ENCODE assay signal across 8 cellular contexts in genomic region chr1:19209439-19209989, GRCh38. TPM values are rescaled to one million over a fixed set of nuclear protein-coding genes. Genes with fewer than 3 reads are reported as not detected.
DNase-seq lines count a peak whose midpoint lies in the region; ATAC-seq and TF ChIP-seq lines count a peak whose summit lies in the region.

No MANE protein-coding gene starts in this region.

- H3K27me3 ChIP-seq in ACC112 (ENCODE audit: insufficient read depth, low read length): no peaks in the 10 kb centered on the region

- peaks cover 12% of the 10 kb centered on the region for H3K36me3 Mint-ChIP-seq in brain

- H3K9me3 Mint-ChIP-seq in brain: no peaks in the 10 kb centered on the region

- no peak for TF ChIP-seq CTCF in brain (conservative IDR thresholded peaks at IDR 0.05)

- ATAC-seq in GM18511 (IDR thresholded peaks at IDR 0.05; ENCODE audit: unreplicated experiment) (peak; percentile 50), HG03025 (IDR thresholded peaks at IDR 0.05; ENCODE audit: low FRiP score, unreplicated experiment) (peak; percentile 37)

- H3K79me2 ChIP-seq in ACC112 (ENCODE audit: control insufficient read depth, insufficient read depth, low read length, unreplicated experiment): peaks cover 99% of the 10 kb centered on the region

- in situ Hi-C loops in SK-MEL-5 (cut with HindIII; ENCODE audit: low pct_unique_long_range_greater_than_20kb, low sequenced_read_pairs): no loop called here

- H3K27ac Mint-ChIP-seq in brain: peak overlapping the region; percentile 37 to 97 (median 95)

- no peak overlapping the region for H2AFZ ChIP-seq in ACC112 (ENCODE audit: low read length, unreplicated experiment)

- peaks cover 5% of the 10 kb centered on the region for H3K27me3 Mint-ChIP-seq in brain

- H3K4me3 ChIP-seq in ACC112 (ENCODE audit: low read depth, low read length): peak overlapping the region; percentile 98

- peak; percentile 16 for DNase-seq in SK-MEL-5 (ENCODE audit: low read depth, low spot score)
- DNase-seq in inferior parietal cortex (ENCODE audit: extremely low spot score): peak; percentile 20
- DNase-seq in stimulated activated CD4-positive, alpha-beta T cell treated with anti-CD3 and anti-CD28 coated beads, Interleukin-12 subunit alpha, Interleukin-12 subunit beta, amount 100 ng/mL, for 48 hours (ENCODE audit: low read depth in 2 of 3, low spot score in 1 of 3): peak; percentile 59 to 70 (median 61)
- no peak for DNase-seq in mesenteric fat pad (ENCODE audit: low spot score)

- peaks cover 54% of the 10 kb centered on the region for H3K4me1 ChIP-seq in ACC112 (ENCODE audit: control insufficient read depth, insufficient read depth, low read length, unreplicated experiment)

- H3K4me3 Mint-ChIP-seq in brain: peak overlapping the region; percentile 89 to 100 (median 96)

- H3K4me1 Mint-ChIP-seq in brain: peaks cover 81% of the 10 kb centered on the region

- H3K36me3 ChIP-seq in ACC112 (ENCODE audit: insufficient read depth, low read length): peaks cover 14% of the 10 kb centered on the region; the same call in 1 of the 2 replicates

- peak overlapping the region; percentile 90 for H3K27ac ChIP-seq in ACC112 (ENCODE audit: low read depth, low read length)

RNA-seq across cellular contexts. Expression of gene UBR4, which starts 0.6 kb away (rescaled TPM):
- 52.6 and 73.9 TPM in 2 replicates for total RNA-seq in SK-MEL-5 (2014; rRNA removed; shearing (Covaris generic))
- polyA plus RNA-seq in SK-MEL-5 (2015; cell fraction: cytosol; rRNA removed): 99.5 and 117 TPM in 2 replicates
- polyA plus RNA-seq in SK-MEL-5 (2015; cell fraction: nucleus; rRNA removed): 311 and 557 TPM in 2 replicates
- 75.8 TPM for polyA plus RNA-seq in brain (ENCODE audit: insufficient read depth, low read depth, low replicate concordance)
- 156 TPM for total RNA-seq in mesenteric fat pad

RNA-seq across cellular contexts. Expression of gene EMC1, which starts 41.8 kb away (rescaled TPM):
- 43.8 and 45.6 TPM in 2 replicates for total RNA-seq in SK-MEL-5 (2014; rRNA removed; shearing (Covaris generic))
- 81.1 and 83.9 TPM in 2 replicates for polyA plus RNA-seq in SK-MEL-5 (2015; cell fraction: cytosol; rRNA removed)
- 68.6 and 85.7 TPM in 2 replicates for polyA plus RNA-seq in SK-MEL-5 (2015; cell fraction: nucleus; rRNA removed)
- 49.8 TPM for polyA plus RNA-seq in brain (ENCODE audit: insufficient read depth, low read depth, low replicate concordance)
- 39.9 TPM for total RNA-seq in mesenteric fat pad

RNA-seq across cellular contexts. Expression of gene MRTO4, which starts 42.1 kb away (rescaled TPM):
- total RNA-seq in SK-MEL-5 (2014; rRNA removed; shearing (Covaris generic)): 53.8 and 55.3 TPM in 2 replicates
- polyA plus RNA-seq in SK-MEL-5 (2015; cell fraction: cytosol; rRNA removed): 53.1 and 59.4 TPM in 2 replicates
- 19.5 and 22.5 TPM in 2 replicates for polyA plus RNA-seq in SK-MEL-5 (2015; cell fraction: nucleus; rRNA removed)
- polyA plus RNA-seq in brain (ENCODE audit: insufficient read depth, low read depth, low replicate concordance): 36.2 TPM
- total RNA-seq in mesenteric fat pad: 33.5 TPM
